Comparison of ENCODE assay signal across 12 cellular contexts in the genomic region with DNA sequence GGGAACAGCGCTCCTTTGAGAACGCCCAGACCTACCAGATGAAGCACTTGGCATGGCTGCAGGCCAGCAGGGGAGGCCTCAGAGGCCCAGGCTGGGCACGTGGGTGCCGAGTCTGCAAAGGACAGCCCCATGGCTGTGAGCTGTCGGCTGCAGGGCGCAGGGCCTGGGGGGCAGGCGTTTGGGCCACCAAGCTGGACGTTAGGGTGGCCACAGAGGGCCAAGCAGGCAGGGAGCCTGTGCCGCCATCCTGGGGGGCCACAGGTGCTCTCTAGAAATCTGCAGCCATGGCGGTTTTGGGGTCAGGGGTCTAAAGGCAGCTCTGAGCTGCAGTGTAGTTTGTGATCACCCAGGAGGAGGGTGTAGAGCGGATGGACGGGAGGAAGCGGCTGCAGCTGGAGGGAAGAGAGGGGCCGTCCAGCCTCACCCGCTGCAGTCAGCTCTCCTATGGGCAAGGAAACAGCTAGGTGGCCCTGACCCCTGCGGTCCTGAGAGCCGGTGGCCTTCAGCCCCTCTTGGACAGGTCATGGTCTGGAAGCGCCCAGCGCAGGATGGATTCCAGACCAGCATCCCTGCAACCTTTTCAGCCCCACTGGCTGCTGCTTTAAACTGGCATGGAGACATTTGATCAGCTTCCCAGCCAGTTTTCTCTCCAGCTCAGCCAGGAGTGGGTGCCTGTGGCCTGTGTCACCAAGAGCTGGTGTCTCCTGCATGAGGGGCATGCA.
"Had no signal": no experiment of that assay in that cellular context is flagged by ENCODE, and none has a peak within 500 bp of the region (broad histone marks: within the 10 kb centered on the region; RNA-seq: fewer than 3 reads in every experiment).

No MANE protein-coding gene starts in this region.

- H3K27me3 ChIP-seq: brain microvascular endothelial cell had no signal

- H3K27ac ChIP-seq: brain microvascular endothelial cell had no signal

- ATAC-seq: WTC11 had no signal

- DNase-seq: activated CD4-positive, alpha-beta memory T cell treated with anti-CD3 and anti-CD28 coated beads, Interleukin-2, amount 10 ng/mL, durations not matched to agents 7 days and 5 days; activated CD4-positive, alpha-beta T cell treated with anti-CD3 and anti-CD28 coated beads for 4 hours; activated naive CD8-positive, alpha-beta T cell treated with anti-CD3 and anti-CD28 coated beads for 36 hours; activated T-cell treated with anti-CD3 and anti-CD28 coated beads, Interleukin-2, amount 50 U/mL, for 24 hours; brain microvascular endothelial cell; endodermal cell; islet precursor cell; midbrain; stimulated activated CD4-positive, alpha-beta T cell treated with anti-CD3 and anti-CD28 coated beads, Interleukin-12 subunit alpha, Interleukin-12 subunit beta, amount 100 ng/mL, for 4 hours; stimulated activated CD4-positive, alpha-beta T cell treated with anti-CD3 and anti-CD28 coated beads, Interleukin-2, amount 100 ng/mL, for 24 hours; SW 1271 had no signal
